In the genomic region with DNA sequence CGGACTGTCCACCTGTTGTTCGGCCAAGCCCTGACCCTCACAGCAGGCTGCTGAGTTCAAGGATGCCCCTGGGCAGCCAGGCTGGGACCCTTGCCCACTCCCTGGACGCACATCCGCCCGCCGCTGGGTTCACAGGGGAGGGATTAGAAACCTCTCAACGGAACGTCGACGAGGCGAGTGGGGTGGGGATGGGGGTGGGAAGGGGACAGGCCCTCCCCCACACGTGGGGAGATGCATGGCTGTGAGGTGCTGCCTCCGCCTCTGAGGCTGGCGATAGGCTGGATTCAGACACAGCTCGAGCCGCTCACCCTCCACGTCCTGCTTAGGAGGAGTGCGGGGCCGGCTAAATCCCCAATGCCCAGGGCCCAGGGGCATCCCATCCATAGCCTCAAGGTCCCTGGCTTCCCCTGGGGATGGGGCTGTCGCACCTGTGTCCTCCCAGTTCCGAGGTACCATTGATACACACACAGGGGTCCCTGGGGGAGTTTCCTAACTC, we compare ENCODE assay signal across 15 cellular contexts.
DNase-seq lines count a peak whose midpoint lies in the region; ATAC-seq and TF ChIP-seq lines count a peak whose summit lies in the region.
"Had no signal": no experiment of that assay in that cellular context is flagged by ENCODE, and none has a peak within 500 bp of the region (broad histone marks: within the 10 kb centered on the region; RNA-seq: fewer than 3 reads in every experiment).

No MANE protein-coding gene starts in this region.

- H3K18ac ChIP-seq in H9 (ENCODE audit: insufficient read length, low read depth, low read length): no peak overlapping the region

- H3K4me2 ChIP-seq in H9 (ENCODE audit: insufficient read depth, insufficient read length, low read length): no peak overlapping the region

- H3K27ac ChIP-seq in H9 (ENCODE audit: insufficient read length, low read depth, low read length): no peak overlapping the region
- H3K27ac ChIP-seq in left ventricle myocardium inferior (replicated peaks): no peak overlapping the region
- H3K27ac ChIP-seq: body of pancreas, colonic mucosa, neutrophil, upper lobe of left lung had no signal

- H3K9ac ChIP-seq in H9 (ENCODE audit: extremely low read depth, insufficient read length, low read length): no peak overlapping the region

- H3K4me1 ChIP-seq in H9 (ENCODE audit: insufficient read depth, low read length): peaks cover 3% of the 10 kb centered on the region; the same call in 1 of the 2 replicates
- peaks cover 8% of the 10 kb centered on the region for H3K4me1 ChIP-seq in left ventricle myocardium inferior
- H3K4me1 ChIP-seq: colonic mucosa had no signal

- H3K23me2 ChIP-seq in H9 (ENCODE audit: insufficient read length, low read depth, low read length, poor library complexity, severe bottlenecking): peaks cover 9% of the 10 kb centered on the region

- H3K27me3 Mint-ChIP-seq in activated T-cell treated with anti-CD3 and anti-CD28 coated beads, Interleukin-2, amount 50 U/mL, for 4 hours (ENCODE audit: low read depth): peaks cover 11% of the 10 kb centered on the region
- H3K27me3 Mint-ChIP-seq in H9 (ENCODE audit: low read depth): peaks cover 12% of the 10 kb centered on the region

- no peak overlapping the region for H4K91ac ChIP-seq in H9 (ENCODE audit: insufficient read length, low read depth, low read length)

- no peak overlapping the region for H2BK120ac ChIP-seq in H9 (ENCODE audit: low read depth, low read length, poor library complexity, severe bottlenecking)

- WGBS in H9 (ENCODE audit: extremely low coverage, insufficient read length, low lambda C conversion rate): no CpG with 5 or more reads among the region's 21 CpGs

- no peak for ATAC-seq in activated T-cell treated with anti-CD3 and anti-CD28 coated beads, Interleukin-2, amount 50 U/mL, for 4 hours
- ATAC-seq in GM18498 (IDR thresholded peaks at IDR 0.05; ENCODE audit: unreplicated experiment): no peak
- ATAC-seq: body of pancreas had no signal

- H3K79me1 ChIP-seq in H9 (ENCODE audit: insufficient read depth, low read depth, low read length, poor library complexity, severe bottlenecking): no peaks in the 10 kb centered on the region

- no peak overlapping the region for H3T11ph ChIP-seq in H9 (ENCODE audit: low read length)

- H3K23ac ChIP-seq in H9 (ENCODE audit: insufficient read length, low read depth, low read length): no peak overlapping the region

- no peak overlapping the region for H3K4ac ChIP-seq in H9 (ENCODE audit: low read depth, low read length)

- H3K9me3 Mint-ChIP-seq in activated T-cell treated with anti-CD3 and anti-CD28 coated beads, Interleukin-2, amount 50 U/mL, for 4 hours: no peaks in the 10 kb centered on the region
- H3K9me3 Mint-ChIP-seq in H9: peaks cover 0 to 3% of the 10 kb centered on the region in 2 experiments; a peak in 3 of 5 replicates

- no peak overlapping the region for H3K27ac Mint-ChIP-seq in H9
- H3K27ac Mint-ChIP-seq: activated naive CD8-positive, alpha-beta T cell had no signal

- no peak overlapping the region for H2AFZ ChIP-seq in H9 (ENCODE audit: low read length)

- H3K4me1 Mint-ChIP-seq in activated T-cell treated with anti-CD3 and anti-CD28 coated beads, Interleukin-2, amount 50 U/mL, for 4 hours (ENCODE audit: low read depth): peaks cover 2% of the 10 kb centered on the region
- peaks cover 2 to 5% of the 10 kb centered on the region in 2 experiments; a peak in 3 of 4 replicates for H3K4me1 Mint-ChIP-seq in H9

- no peaks in the 10 kb centered on the region for H3K79me2 ChIP-seq in H9 (ENCODE audit: insufficient read depth, low read length)

- peak; percentile 3 for DNase-seq in activated T-cell treated with anti-CD3 and anti-CD28 coated beads, Interleukin-2, amount 50 U/mL, for 4 hours
- DNase-seq in activated T-cell treated with anti-CD3 and anti-CD28 coated beads for 4 hours: no peak
- DNase-seq in H9: peak; percentile 20
- peak; percentile 8 for DNase-seq in left ventricle myocardium inferior
- peak; percentile 78 for DNase-seq in posterior vena cava (ENCODE audit: low spot score)
- DNase-seq in NCI-H2029 treated with DMSO at 0.1 percent for 48 hours (lab: John Stamatoyannopoulos, UW): no peak
- DNase-seq in HK-2 (ENCODE audit: unreplicated experiment): no peak
- DNase-seq: activated CD4-positive, alpha-beta T cell treated with anti-CD3 and anti-CD28 coated beads for 48 hours; colonic mucosa; NCI-H524 treated with DMSO at 0.1 percent for 48 hours had no signal

- no peak overlapping the region for H2BK20ac ChIP-seq in H9 (ENCODE audit: low read depth, low read length, poor library complexity, severe bottlenecking)

- H3K36me3 ChIP-seq in left ventricle myocardium inferior: no peaks in the 10 kb centered on the region
- H3K36me3 ChIP-seq: colonic mucosa, neutrophil, upper lobe of left lung had no signal

- H3K27me3 ChIP-seq in H9 (ENCODE audit: insufficient read depth, low read length): peaks cover 19% of the 10 kb centered on the region; the same call in 1 of the 2 replicates
- H3K27me3 ChIP-seq in left ventricle myocardium inferior (ENCODE audit: low read depth): peaks cover 97% of the 10 kb centered on the region
- H3K27me3 ChIP-seq: colonic mucosa had no signal

- H4K20me1 ChIP-seq in H9 (ENCODE audit: control insufficient read depth, insufficient read depth, insufficient read length): no peaks in the 10 kb centered on the region

- no peak overlapping the region for H3K56ac ChIP-seq in H9 (ENCODE audit: insufficient read length, low read depth, low read length)

- no peak overlapping the region for H2BK15ac ChIP-seq in H9 (ENCODE audit: low read depth, low read length)

- H4K8ac ChIP-seq in H9 (replicated peaks; ENCODE audit: insufficient read length, low read depth, low read length): no peak overlapping the region

- no peaks in the 10 kb centered on the region for H3K36me3 Mint-ChIP-seq in activated T-cell treated with anti-CD3 and anti-CD28 coated beads, Interleukin-2, amount 50 U/mL, for 4 hours (ENCODE audit: insufficient read depth)
- H3K36me3 Mint-ChIP-seq in H9 (ENCODE audit: insufficient read depth in 1 of 3, low read depth in 3 of 3): no peaks in the 10 kb centered on the region
- H3K36me3 Mint-ChIP-seq: activated naive CD8-positive, alpha-beta T cell had no signal

- H3K14ac ChIP-seq in H9 (ENCODE audit: insufficient read depth, low read length): no peak overlapping the region

- no peak overlapping the region for H2AK5ac ChIP-seq in H9 (ENCODE audit: insufficient read length, low read length)

- H2BK5ac ChIP-seq in H9 (ENCODE audit: insufficient read length, low read length): no peak overlapping the region

- no peak overlapping the region for H3K4me3 ChIP-seq in left ventricle myocardium inferior
- H3K4me3 ChIP-seq: body of pancreas, colonic mucosa, upper lobe of left lung had no signal

- TF ChIP-seq CTCF in H9 (conservative IDR thresholded peaks at IDR 0.05) (no peak), left ventricle myocardium inferior (IDR thresholded peaks at IDR 0.05; ENCODE audit: borderline replicate concordance) (no peak)

- H2BK12ac ChIP-seq in H9 (ENCODE audit: insufficient read length, low read depth, low read length): no peak overlapping the region

- H3K4me3 Mint-ChIP-seq in activated T-cell treated with anti-CD3 and anti-CD28 coated beads, Interleukin-2, amount 50 U/mL, for 4 hours: no peak overlapping the region
- no peak overlapping the region for H3K4me3 Mint-ChIP-seq in H9
- H3K4me3 Mint-ChIP-seq: activated naive CD8-positive, alpha-beta T cell had no signal

- no peaks in the 10 kb centered on the region for H3K9me3 ChIP-seq in H9 (ENCODE audit: control insufficient read depth, low read depth, low read length)
- no peaks in the 10 kb centered on the region for H3K9me3 ChIP-seq in left ventricle myocardium inferior (replicated peaks)
- H3K9me3 ChIP-seq: body of pancreas, colonic mucosa, neutrophil, upper lobe of left lung had no signal

- intact Hi-C loops in left ventricle myocardium inferior (cut with micrococcal nuclease) (no loop called here), posterior vena cava (cut with DNase I) (no loop called here)

- H4K5ac ChIP-seq in H9 (ENCODE audit: insufficient read length, low read depth, low read length): no peak overlapping the region

Comparison
In these comparisons a context has a peak if more than half of its experiments do, and no peak if none do; other contexts are left out.
1. DNase-seq: peak in activated T-cell treated with anti-CD3 and anti-CD28 coated beads, Interleukin-2, amount 50 U/mL, for 4 hours (single experiment), H9 (single experiment), left ventricle myocardium inferior (single experiment) and posterior vena cava (single experiment); none in activated T-cell treated with anti-CD3 and anti-CD28 coated beads for 4 hours (single experiment), NCI-H2029 treated with DMSO at 0.1 percent for 48 hours (single experiment) and HK-2 (single experiment).